ENCODE assay signal across 9 cellular contexts in the genomic region with DNA sequence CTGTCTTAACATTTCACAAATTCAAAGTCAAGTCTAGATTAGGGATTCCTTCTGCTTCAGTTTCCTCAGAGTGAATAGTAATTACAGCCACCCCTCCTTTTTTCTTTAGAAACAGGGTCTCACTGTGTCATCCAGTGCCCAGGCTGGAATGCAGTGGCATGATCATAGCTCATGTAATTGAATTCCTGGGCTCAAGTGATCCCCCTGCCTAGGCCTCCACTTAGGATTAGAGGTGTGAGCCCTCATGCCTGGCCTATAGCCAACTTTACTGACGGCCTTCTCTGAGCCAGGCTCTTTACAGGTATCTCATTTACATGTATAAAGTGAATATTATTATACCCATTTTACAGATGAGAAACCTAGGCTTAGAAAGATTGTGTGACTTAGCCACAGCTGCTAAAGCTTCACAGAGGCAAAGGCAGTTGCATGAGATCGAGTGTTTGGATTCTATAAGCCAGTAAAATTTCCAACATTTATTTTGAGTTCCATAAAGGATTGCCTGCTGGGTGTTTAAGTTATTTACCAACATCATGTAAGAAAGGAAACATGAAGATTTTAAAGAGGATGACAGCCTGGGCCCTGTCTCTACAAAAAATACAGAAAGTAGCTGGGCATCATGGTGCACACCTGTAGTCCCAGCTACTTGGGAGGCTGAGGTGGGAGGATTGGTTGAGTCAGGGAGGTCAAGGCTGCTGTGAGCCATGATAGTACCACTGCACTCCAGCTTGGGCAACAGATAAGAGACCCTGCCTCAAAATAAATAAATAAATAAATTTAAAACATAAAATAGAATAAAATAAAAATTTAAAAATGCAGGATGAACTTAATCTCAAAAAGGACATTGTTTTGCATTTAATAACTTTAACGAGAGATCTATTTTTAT. TPM values are rescaled to one million over a fixed set of nuclear protein-coding genes. Genes with fewer than 3 reads are reported as not detected.
DNase-seq lines count a peak whose midpoint lies in the region; ATAC-seq, FAIRE-seq and TF ChIP-seq lines count a peak whose summit lies in the region.
"Had no signal": no experiment of that assay in that cellular context is flagged by ENCODE, and none has a peak within 500 bp of the region (broad histone marks: within the 10 kb centered on the region; RNA-seq: fewer than 3 reads in every experiment).

No MANE protein-coding gene starts in this region.

- no peaks in the 10 kb centered on the region for H3K36me3 ChIP-seq in CD8-positive, alpha-beta memory T cell (ENCODE audit: insufficient read depth, low read length)
- peaks cover 14% of the 10 kb centered on the region for H3K36me3 ChIP-seq in Karpas-422 (ENCODE audit: insufficient read depth, low read length)

- no peak for ATAC-seq in activated CD4-positive, CD25-positive, alpha-beta regulatory T cell treated with anti-CD3 and anti-CD28 coated beads, Interleukin-2, amount 50 U/mL, for 24 hours

- H3K27ac Mint-ChIP-seq in CD8-positive, alpha-beta memory T cell: peak overlapping the region in 6 of 8 donors; percentile 74 to 98 (median 96)
- peak overlapping the region in 1 of 3 experiments; percentile 47 for H3K27ac Mint-ChIP-seq in nephron

- peak overlapping the region; percentile 87 for H3K9ac ChIP-seq in Karpas-422 (ENCODE audit: low read length)

- no peaks in the 10 kb centered on the region for H3K9me2 ChIP-seq in Karpas-422 (replicated peaks; ENCODE audit: insufficient read depth, low read length)

- H3K9me3 ChIP-seq in CD8-positive, alpha-beta memory T cell (ENCODE audit: low read length): no peaks in the 10 kb centered on the region
- no peaks in the 10 kb centered on the region for H3K9me3 ChIP-seq in Karpas-422 (ENCODE audit: low read length)

- H3K4me3 Mint-ChIP-seq in CD8-positive, alpha-beta memory T cell: peak overlapping the region; percentile 82 to 97 (median 86)
- H3K4me3 Mint-ChIP-seq in nephron: peak overlapping the region; percentile 78 to 84 (median 79)

- no peak overlapping the region for H2AFZ ChIP-seq in Karpas-422 (ENCODE audit: low read length)

- peaks cover 0 to 2% (median 0%) of the 10 kb centered on the region in 5 donors for H3K9me3 Mint-ChIP-seq in CD8-positive, alpha-beta memory T cell
- peaks cover 2% of the 10 kb centered on the region for H3K9me3 Mint-ChIP-seq in nephron

- TF ChIP-seq CTCF in cardiac fibroblast (IDR thresholded peaks at IDR 0.05; ENCODE audit: low read depth, low read length) (no peak), nephron (IDR thresholded peaks at IDR 0.05; ENCODE audit: unreplicated experiment in 3 of 3) (no peak)

- peaks cover 28 to 44% (median 40%) of the 10 kb centered on the region in 3 donors for H3K4me1 Mint-ChIP-seq in CD8-positive, alpha-beta memory T cell
- H3K4me1 Mint-ChIP-seq in nephron: peaks cover 12% of the 10 kb centered on the region

- H3K4me3 ChIP-seq in CD8-positive, alpha-beta memory T cell (ENCODE audit: low read length): peak overlapping the region; percentile 88
- peak overlapping the region; percentile 87 for H3K4me3 ChIP-seq in Karpas-422 (ENCODE audit: low read length)
- H3K4me3 ChIP-seq in cardiac fibroblast (replicated peaks in 1 of 2; ENCODE audit: low read depth in 2 of 2, low read length in 2 of 2): peak overlapping the region; percentile 66 to 72

- FAIRE-seq in HTR-8/SVneo (lab: Jason Lieb, UNC): no peak

- H3K27me3 ChIP-seq in CD8-positive, alpha-beta memory T cell (ENCODE audit: insufficient read depth, low read length, poor library complexity, severe bottlenecking): no peaks in the 10 kb centered on the region
- no peaks in the 10 kb centered on the region for H3K27me3 ChIP-seq in Karpas-422 (ENCODE audit: low read length)

- H4K20me1 ChIP-seq in Karpas-422 (ENCODE audit: insufficient read depth, low read depth, low read length): no peaks in the 10 kb centered on the region

- H3K4me1 ChIP-seq in CD8-positive, alpha-beta memory T cell (ENCODE audit: insufficient read depth, low read length): peaks cover 14% of the 10 kb centered on the region
- H3K4me1 ChIP-seq in Karpas-422 (ENCODE audit: low read length): peaks cover 18% of the 10 kb centered on the region

- DNase-seq in CD8-positive, alpha-beta memory T cell: no peak
- no peak for DNase-seq in Karpas-422
- no peak for DNase-seq in cardiac fibroblast (ENCODE audit: low read depth in 2 of 2)
- DNase-seq in globus pallidus (ENCODE audit: low spot score): no peak
- no peak for DNase-seq in NCI-H2081 treated with DMSO at 0.1 percent for 48 hours (lab: John Stamatoyannopoulos, UW)
- no peak for DNase-seq in HTR-8/SVneo (ENCODE audit: insufficient read length, low spot score)
- DNase-seq: NCI-H1436 treated with DMSO at 0.1 percent for 48 hours had no signal

- peaks cover 51% of the 10 kb centered on the region for H3K79me2 ChIP-seq in Karpas-422 (ENCODE audit: low read length)

- POLR2A ChIA-PET in CD8-positive, alpha-beta memory T cell (lab: Charles Lee): interaction anchor here (1.2 kb wide), 1 partner anchor 102 kb away, joined by 3 read pairs; no protein-coding TSS in a partner anchor

- H3K27me3 Mint-ChIP-seq in CD8-positive, alpha-beta memory T cell: peaks cover 0 to 6% of the 10 kb centered on the region in 2 donors
- H3K27me3 Mint-ChIP-seq in nephron (ENCODE audit: low read depth): no peaks in the 10 kb centered on the region

- no peak overlapping the region for H3K27ac ChIP-seq in CD8-positive, alpha-beta memory T cell (ENCODE audit: low read depth, low read length)
- H3K27ac ChIP-seq in Karpas-422 (ENCODE audit: low read length): peak overlapping the region; percentile 53; the same call in 1 of the 2 replicates

- CTCF ChIA-PET in CD8-positive, alpha-beta memory T cell (lab: Charles Lee): interaction anchor here (0.8 to 1.7 kb wide), 3 partner anchors 29 to 129 kb away, joined by 4 to 6 read pairs (median 6); no protein-coding TSS in a partner anchor

- H3K36me3 Mint-ChIP-seq in CD8-positive, alpha-beta memory T cell: peaks cover 0 to 36% (median 8%) of the 10 kb centered on the region in 3 donors
- H3K36me3 Mint-ChIP-seq in nephron (ENCODE audit: low read depth): peaks cover 25% of the 10 kb centered on the region

- peak overlapping the region; percentile 97 for H3K4me2 ChIP-seq in Karpas-422 (ENCODE audit: low read depth, low read length, poor library complexity, severe bottlenecking)

RNA-seq across cellular contexts. Expression of a gene that starts 1.8 kb away (rescaled TPM):
- total RNA-seq in CD8-positive, alpha-beta memory T cell: 10 to 100 TPM; 45.9 to 50.8 TPM
- polyA plus RNA-seq in CD8-positive, alpha-beta memory T cell: 13.2 TPM
- total RNA-seq in Karpas-422 (2014; rRNA removed; shearing (Covaris generic); ENCODE audit: low replicate concordance): 54.6 and 68.7 TPM in 2 replicates

RNA-seq across cellular contexts. Expression of a gene that starts 53.2 kb away (rescaled TPM):
- total RNA-seq in CD8-positive, alpha-beta memory T cell: 100 to 1,000 TPM; 297 to 307 TPM
- 2.6 TPM for polyA plus RNA-seq in CD8-positive, alpha-beta memory T cell
- 21.8 and 42.3 TPM in 2 replicates for total RNA-seq in Karpas-422 (2014; rRNA removed; shearing (Covaris generic); ENCODE audit: low replicate concordance)
